15 cellular contexts compared by ENCODE assay signal in genomic region chr3:26703519-26703918, GRCh38.
DNase-seq lines count a peak whose midpoint lies in the region; ATAC-seq and TF ChIP-seq lines count a peak whose summit lies in the region.
"Had no signal": no experiment of that assay in that cellular context is flagged by ENCODE, and none has a peak within 500 bp of the region (broad histone marks: within the 10 kb centered on the region; RNA-seq: fewer than 3 reads in every experiment).

No MANE protein-coding gene starts in this region.

- DNase-seq in activated naive CD4-positive, alpha-beta T cell treated with anti-CD3 and anti-CD28 coated beads, Interleukin-2, amount 10 ng/mL, durations not matched to agents 7 days and 5 days, result no peak
- DNase-seq in MV-4-11 (lab: John Stamatoyannopoulos, UW) (peak; percentile 19), OCI-M1 (lab: John Stamatoyannopoulos, UW) (no peak), glutamatergic neuron (no peak)
- DNase-seq: 8988T; AML-193; C1 segment of cervical spinal cord; CD4-positive, alpha-beta memory T cell; DMS79; HCEC 1CT; IMR-90; KBM-7 had no signal

- H3K4me3 Mint-ChIP-seq in activated naive CD4-positive, alpha-beta T cell treated with anti-CD3 and anti-CD28 coated beads, Interleukin-2, amount 50 U/mL, for 24 hours, result no peak overlapping the region
- H3K4me3 Mint-ChIP-seq in activated naive CD4-positive, alpha-beta T cell treated with anti-CD3 and anti-CD28 coated beads, Interleukin-2, amount 10 ng/mL, durations not matched to agents 7 days and 5 days, result no peak overlapping the region
- H3K4me3 Mint-ChIP-seq in glutamatergic neuron (ENCODE audit: unreplicated experiment), result no peak overlapping the region
- H3K4me3 Mint-ChIP-seq: CD4-positive, alpha-beta memory T cell had no signal

- peak overlapping the region; percentile 38 for H3K27ac Mint-ChIP-seq in activated naive CD4-positive, alpha-beta T cell treated with anti-CD3 and anti-CD28 coated beads, Interleukin-2, amount 50 U/mL, for 24 hours
- H3K27ac Mint-ChIP-seq in activated naive CD4-positive, alpha-beta T cell treated with anti-CD3 and anti-CD28 coated beads, Interleukin-2, amount 10 ng/mL, durations not matched to agents 7 days and 5 days, result no peak overlapping the region
- H3K27ac Mint-ChIP-seq in glutamatergic neuron (ENCODE audit: unreplicated experiment), result no peak overlapping the region
- H3K27ac Mint-ChIP-seq: CD4-positive, alpha-beta memory T cell had no signal

- peak; percentile 44 for ATAC-seq in GM21423 (IDR thresholded peaks at IDR 0.05; ENCODE audit: unreplicated experiment)
- no peak for ATAC-seq in GM21723 (IDR thresholded peaks at IDR 0.05; ENCODE audit: unreplicated experiment)

- no peak for TF ChIP-seq CTCF in glutamatergic neuron (IDR thresholded peaks at IDR 0.05; ENCODE audit: partially characterized antibody, unreplicated experiment)

- H3K36me3 Mint-ChIP-seq in activated naive CD4-positive, alpha-beta T cell treated with anti-CD3 and anti-CD28 coated beads, Interleukin-2, amount 50 U/mL, for 24 hours, result no peaks in the 10 kb centered on the region
- no peaks in the 10 kb centered on the region for H3K36me3 Mint-ChIP-seq in activated naive CD4-positive, alpha-beta T cell treated with anti-CD3 and anti-CD28 coated beads, Interleukin-2, amount 10 ng/mL, durations not matched to agents 7 days and 5 days
- no peaks in the 10 kb centered on the region for H3K36me3 Mint-ChIP-seq in glutamatergic neuron (ENCODE audit: unreplicated experiment)
- H3K36me3 Mint-ChIP-seq: CD4-positive, alpha-beta memory T cell had no signal

- H3K9me3 Mint-ChIP-seq in activated naive CD4-positive, alpha-beta T cell treated with anti-CD3 and anti-CD28 coated beads, Interleukin-2, amount 50 U/mL, for 24 hours, result peaks cover 11% of the 10 kb centered on the region
- no peaks in the 10 kb centered on the region for H3K9me3 Mint-ChIP-seq in activated naive CD4-positive, alpha-beta T cell treated with anti-CD3 and anti-CD28 coated beads, Interleukin-2, amount 10 ng/mL, durations not matched to agents 7 days and 5 days
- no peaks in the 10 kb centered on the region for H3K9me3 Mint-ChIP-seq in glutamatergic neuron (ENCODE audit: unreplicated experiment)

- H3K27me3 Mint-ChIP-seq in activated naive CD4-positive, alpha-beta T cell treated with anti-CD3 and anti-CD28 coated beads, Interleukin-2, amount 50 U/mL, for 24 hours, result no peaks in the 10 kb centered on the region
- no peaks in the 10 kb centered on the region for H3K27me3 Mint-ChIP-seq in activated naive CD4-positive, alpha-beta T cell treated with anti-CD3 and anti-CD28 coated beads, Interleukin-2, amount 10 ng/mL, durations not matched to agents 7 days and 5 days
- H3K27me3 Mint-ChIP-seq in glutamatergic neuron (ENCODE audit: unreplicated experiment), result no peaks in the 10 kb centered on the region

- CTCF ChIA-PET in activated naive CD4-positive, alpha-beta T cell treated with anti-CD3 and anti-CD28 coated beads, Interleukin-2, amount 10 ng/mL, durations not matched to agents 7 days and 5 days (lab: Charles Lee), result no interaction called here

- H3K4me1 Mint-ChIP-seq in activated naive CD4-positive, alpha-beta T cell treated with anti-CD3 and anti-CD28 coated beads, Interleukin-2, amount 50 U/mL, for 24 hours, result no peaks in the 10 kb centered on the region
- H3K4me1 Mint-ChIP-seq in activated naive CD4-positive, alpha-beta T cell treated with anti-CD3 and anti-CD28 coated beads, Interleukin-2, amount 10 ng/mL, durations not matched to agents 7 days and 5 days, result no peaks in the 10 kb centered on the region
- H3K4me1 Mint-ChIP-seq in glutamatergic neuron (ENCODE audit: low read depth, unreplicated experiment), result no peaks in the 10 kb centered on the region
- H3K4me1 Mint-ChIP-seq: CD4-positive, alpha-beta memory T cell had no signal
